ENCODE assay signal across 23 cellular contexts in genomic region chr5:79793304-79793703, GRCh38.
"Had no signal": no experiment of that assay in that cellular context is flagged by ENCODE, and none has a peak within 500 bp of the region (broad histone marks: within the 10 kb centered on the region; RNA-seq: fewer than 3 reads in every experiment).

No MANE protein-coding gene starts in this region.

- H3K36me3 ChIP-seq: neutrophil, ovary, transverse colon had no signal

- H3K4me1 ChIP-seq: body of pancreas, transverse colon had no signal

- DNase-seq: activated CD4-positive, alpha-beta memory T cell treated with anti-CD3 and anti-CD28 coated beads for 36 hours; activated CD4-positive, alpha-beta T cell treated with anti-CD3 and anti-CD28 coated beads for 4 hours; activated CD8-positive, alpha-beta memory T cell treated with anti-CD3 and anti-CD28 coated beads, Interleukin-2, amount 50 U/mL, for 48 hours; activated gamma-delta T cell treated with Interleukin-2 at 50 U/mL for 16 hours; activated naive CD4-positive, alpha-beta T cell treated with anti-CD3 and anti-CD28 coated beads, Interleukin-2, amount 50 U/mL, for 16 hours; activated naive CD8-positive, alpha-beta T cell treated with anti-CD3 and anti-CD28 coated beads, Interleukin-2, amount 50 U/mL, for 24 hours; activated T-cell treated with anti-CD3 and anti-CD28 coated beads, Interleukin-2, amount 50 U/mL, for 24 hours; body of pancreas; effector CD8-positive, alpha-beta T cell; islet precursor cell; mesendoderm; ovary; sigmoid colon; stimulated activated naive CD4-positive, alpha-beta T cell treated with Interleukin-2 at 50 U/mL for 16 hours; T-cell; transverse colon had no signal

- H3K4me3 ChIP-seq: body of pancreas, hepatocyte, lung, ovary, sigmoid colon, transverse colon had no signal

- H3K9me3 Mint-ChIP-seq: activated CD4-positive, alpha-beta memory T cell treated with anti-CD3 and anti-CD28 coated beads for 36 hours; activated naive CD8-positive, alpha-beta T cell treated with anti-CD3 and anti-CD28 coated beads, Interleukin-2, amount 50 U/mL, for 24 hours; activated T-cell treated with anti-CD3 and anti-CD28 coated beads, Interleukin-2, amount 50 U/mL, for 24 hours; activated T-helper 17 cell treated with anti-CD3 and anti-CD28 coated beads, Interleukin-2, amount 50 U/mL, for 72 hours; natural killer cell treated with Interleukin-12 subunit alpha and Interleukin-12 subunit beta and Interleukin-15 and Interleukin-18, amount 100 ng/mL, for 72 hours had no signal

- H3K27me3 ChIP-seq: body of pancreas, hepatocyte, neutrophil, ovary, sigmoid colon, transverse colon had no signal

- H3K4me3 Mint-ChIP-seq: activated CD4-positive, alpha-beta memory T cell treated with anti-CD3 and anti-CD28 coated beads for 36 hours; activated naive CD8-positive, alpha-beta T cell treated with anti-CD3 and anti-CD28 coated beads, Interleukin-2, amount 50 U/mL, for 24 hours; activated T-cell treated with anti-CD3 and anti-CD28 coated beads, Interleukin-2, amount 50 U/mL, for 24 hours; activated T-helper 17 cell treated with anti-CD3 and anti-CD28 coated beads, Interleukin-2, amount 50 U/mL, for 72 hours; natural killer cell treated with Interleukin-12 subunit alpha and Interleukin-12 subunit beta and Interleukin-15 and Interleukin-18, amount 100 ng/mL, for 72 hours; T-cell had no signal

- H3K4me1 Mint-ChIP-seq: activated naive CD8-positive, alpha-beta T cell treated with anti-CD3 and anti-CD28 coated beads, Interleukin-2, amount 50 U/mL, for 24 hours; activated T-helper 17 cell treated with anti-CD3 and anti-CD28 coated beads, Interleukin-2, amount 50 U/mL, for 72 hours; T-cell had no signal

- H3K9me3 ChIP-seq: body of pancreas, neutrophil, ovary, sigmoid colon, transverse colon had no signal

- H3K36me3 Mint-ChIP-seq: activated CD4-positive, alpha-beta memory T cell treated with anti-CD3 and anti-CD28 coated beads for 36 hours; natural killer cell treated with Interleukin-12 subunit alpha and Interleukin-12 subunit beta and Interleukin-15 and Interleukin-18, amount 100 ng/mL, for 72 hours had no signal

- H3K27ac Mint-ChIP-seq: activated CD4-positive, alpha-beta memory T cell treated with anti-CD3 and anti-CD28 coated beads for 36 hours; activated naive CD8-positive, alpha-beta T cell treated with anti-CD3 and anti-CD28 coated beads, Interleukin-2, amount 50 U/mL, for 24 hours; activated T-cell treated with anti-CD3 and anti-CD28 coated beads, Interleukin-2, amount 50 U/mL, for 24 hours; activated T-helper 17 cell treated with anti-CD3 and anti-CD28 coated beads, Interleukin-2, amount 50 U/mL, for 72 hours; natural killer cell treated with Interleukin-12 subunit alpha and Interleukin-12 subunit beta and Interleukin-15 and Interleukin-18, amount 100 ng/mL, for 72 hours; progenitor cell of endocrine pancreas; T-cell had no signal

- H3K27me3 Mint-ChIP-seq: activated naive CD8-positive, alpha-beta T cell treated with anti-CD3 and anti-CD28 coated beads, Interleukin-2, amount 50 U/mL, for 24 hours; activated T-helper 17 cell treated with anti-CD3 and anti-CD28 coated beads, Interleukin-2, amount 50 U/mL, for 72 hours; progenitor cell of endocrine pancreas had no signal

- H3K27ac ChIP-seq: body of pancreas, epithelial cell of prostate, hepatocyte, neutrophil, ovary, sigmoid colon, transverse colon had no signal
